1 cellular context compared by ENCODE assay signal in the genomic region with DNA sequence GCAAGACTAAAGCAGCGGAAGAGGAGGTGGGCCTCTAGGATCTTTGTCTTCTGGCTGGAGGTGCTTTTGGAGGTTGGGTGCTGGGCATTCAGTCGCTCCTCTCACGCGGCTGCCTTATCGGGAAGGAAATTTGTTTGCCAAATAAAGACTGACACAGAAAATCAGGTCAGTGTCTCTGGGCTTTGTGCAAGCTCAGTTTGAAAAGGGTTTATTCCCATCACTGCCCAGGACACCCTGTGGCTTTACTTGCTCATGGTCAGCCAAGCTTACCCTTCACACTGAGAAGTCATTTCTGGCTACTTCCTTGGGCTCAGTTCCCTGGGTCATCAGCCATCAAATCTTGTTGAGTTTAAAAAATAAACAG.
TF ChIP-seq lines count a peak whose summit lies in the region.

No MANE protein-coding gene starts in this region.

TF ChIP-seq in K562, 482 proteins besides CTCF, POLR2A, EP300 and RAD21:
- TF ChIP-seq RHOXF2B (CRISPR knock-in tag; conservative IDR thresholded peaks at IDR 0.05) (no peak), NCOA4 (IDR thresholded peaks at IDR 0.05; ENCODE audit: partially characterized antibody) (no peak), PHTF2 (CRISPR knock-in tag; IDR thresholded peaks at IDR 0.05) (no peak)
- TF ChIP-seq, protein P1, sequence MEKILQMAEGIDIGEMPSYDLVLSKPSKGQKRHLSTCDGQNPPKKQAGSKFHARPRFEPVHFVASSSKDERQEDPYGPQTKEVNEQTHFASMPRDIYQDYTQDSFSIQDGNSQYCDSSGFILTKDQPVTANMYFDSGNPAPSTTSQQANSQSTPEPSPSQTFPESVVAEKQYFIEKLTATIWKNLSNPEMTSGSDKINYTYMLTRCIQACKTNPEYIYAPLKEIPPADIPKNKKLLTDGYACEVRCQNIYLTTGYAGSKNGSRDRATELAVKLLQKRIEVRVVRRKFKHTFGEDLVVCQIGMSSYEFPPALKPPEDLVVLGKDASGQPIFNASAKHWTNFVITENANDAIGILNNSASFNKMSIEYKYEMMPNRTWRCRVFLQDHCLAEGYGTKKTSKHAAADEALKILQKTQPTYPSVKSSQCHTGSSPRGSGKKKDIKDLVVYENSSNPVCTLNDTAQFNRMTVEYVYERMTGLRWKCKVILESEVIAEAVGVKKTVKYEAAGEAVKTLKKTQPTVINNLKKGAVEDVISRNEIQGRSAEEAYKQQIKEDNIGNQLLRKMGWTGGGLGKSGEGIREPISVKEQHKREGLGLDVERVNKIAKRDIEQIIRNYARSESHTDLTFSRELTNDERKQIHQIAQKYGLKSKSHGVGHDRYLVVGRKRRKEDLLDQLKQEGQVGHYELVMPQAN (IDR thresholded peaks at IDR 0.05; ENCODE audit: borderline replicate concordance): no peak
